In the genomic region with DNA sequence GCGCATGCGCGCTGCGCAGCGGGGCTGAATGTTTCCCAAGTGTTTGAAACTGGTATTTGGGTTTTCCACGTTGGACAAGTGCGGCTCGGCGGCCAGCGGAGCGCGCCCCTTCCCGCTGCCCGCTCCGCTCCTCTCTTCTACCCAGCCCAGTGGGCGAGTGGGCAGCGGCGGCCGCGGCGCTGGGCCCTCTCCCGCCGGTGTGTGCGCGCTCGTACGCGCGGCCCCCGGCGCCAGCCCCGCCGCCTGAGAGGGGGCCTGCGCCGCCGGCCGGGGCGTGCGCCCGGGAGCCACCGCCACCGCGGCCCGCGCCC, we compare ENCODE assay signal across 8 cellular contexts. TPM values are rescaled to one million over a fixed set of nuclear protein-coding genes. Genes with fewer than 3 reads are reported as not detected.
A peak's percentile ranks its signal among the peaks of the same experiment; 100 is the strongest.
DNase-seq lines count a peak whose midpoint lies in the region; ATAC-seq lines count a peak whose summit lies in the region.

A gene with protein sequence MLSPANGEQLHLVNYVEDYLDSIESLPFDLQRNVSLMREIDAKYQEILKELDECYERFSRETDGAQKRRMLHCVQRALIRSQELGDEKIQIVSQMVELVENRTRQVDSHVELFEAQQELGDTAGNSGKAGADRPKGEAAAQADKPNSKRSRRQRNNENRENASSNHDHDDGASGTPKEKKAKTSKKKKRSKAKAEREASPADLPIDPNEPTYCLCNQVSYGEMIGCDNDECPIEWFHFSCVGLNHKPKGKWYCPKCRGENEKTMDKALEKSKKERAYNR (plus strand): TSS at position 59 of the 311 bp plus-strand sequence. CDS start 450 bp downstream, outside the sequence.

- no peaks in the 10 kb centered on the region for H3K9me3 Mint-ChIP-seq in activated CD4-positive, alpha-beta T cell treated with anti-CD3 and anti-CD28 coated beads, Interleukin-2, amount 10 ng/mL, durations not matched to agents 24 days and 14 days
- H3K9me3 Mint-ChIP-seq in activated naive CD8-positive, alpha-beta T cell treated with anti-CD3 and anti-CD28 coated beads, Interleukin-2, amount 50 U/mL, for 24 hours = no peaks in the 10 kb centered on the region

- no peak for DNase-seq in activated CD4-positive, alpha-beta T cell treated with anti-CD3 and anti-CD28 coated beads, Interleukin-2, amount 10 ng/mL, durations not matched to agents 24 days and 14 days
- no peak for DNase-seq in activated CD4-positive, alpha-beta T cell treated with anti-CD3 and anti-CD28 coated beads, Interleukin-2, amount 50 U/mL, for 1 hour
- DNase-seq in activated naive CD8-positive, alpha-beta T cell treated with anti-CD3 and anti-CD28 coated beads, Interleukin-2, amount 50 U/mL, for 24 hours = no peak
- DNase-seq in left lobe of liver (ENCODE audit: low spot score) = no peak
- DNase-seq in T-helper 9 cell = no peak

- no peak for ATAC-seq in activated naive CD8-positive, alpha-beta T cell treated with anti-CD3 and anti-CD28 coated beads, Interleukin-2, amount 50 U/mL, for 24 hours
- no peak for ATAC-seq in left lobe of liver
- no peak for ATAC-seq in HG03280 (IDR thresholded peaks at IDR 0.05; ENCODE audit: unreplicated experiment)
- no peak for ATAC-seq in HG02763 (IDR thresholded peaks at IDR 0.05; ENCODE audit: unreplicated experiment)

- intact Hi-C loops in activated CD4-positive, alpha-beta T cell treated with anti-CD3 and anti-CD28 coated beads, Interleukin-2, amount 10 ng/mL, durations not matched to agents 24 days and 14 days (cut with micrococcal nuclease) = loop anchor here (1.0 to 10.0 kb wide), 3 partner anchors 202 to 926 kb away; a partner anchor contains a TSS

- H3K4me1 Mint-ChIP-seq in activated CD4-positive, alpha-beta T cell treated with anti-CD3 and anti-CD28 coated beads, Interleukin-2, amount 10 ng/mL, durations not matched to agents 24 days and 14 days = peaks cover 27% of the 10 kb centered on the region
- H3K4me1 Mint-ChIP-seq in activated naive CD8-positive, alpha-beta T cell treated with anti-CD3 and anti-CD28 coated beads, Interleukin-2, amount 50 U/mL, for 24 hours = peaks cover 42% of the 10 kb centered on the region

- peak within 1 kb of the TSS; percentile 100 for H3K4me3 Mint-ChIP-seq in activated CD4-positive, alpha-beta T cell treated with anti-CD3 and anti-CD28 coated beads, Interleukin-2, amount 10 ng/mL, durations not matched to agents 24 days and 14 days
- H3K4me3 Mint-ChIP-seq in activated naive CD8-positive, alpha-beta T cell treated with anti-CD3 and anti-CD28 coated beads, Interleukin-2, amount 50 U/mL, for 24 hours = peak within 1 kb of the TSS; percentile 96

- H3K27me3 Mint-ChIP-seq in activated CD4-positive, alpha-beta T cell treated with anti-CD3 and anti-CD28 coated beads, Interleukin-2, amount 10 ng/mL, durations not matched to agents 24 days and 14 days = peaks cover 2% of the 10 kb centered on the region
- H3K27me3 Mint-ChIP-seq in activated naive CD8-positive, alpha-beta T cell treated with anti-CD3 and anti-CD28 coated beads, Interleukin-2, amount 50 U/mL, for 24 hours = peaks cover 3% of the 10 kb centered on the region

- H3K27ac Mint-ChIP-seq in activated CD4-positive, alpha-beta T cell treated with anti-CD3 and anti-CD28 coated beads, Interleukin-2, amount 10 ng/mL, durations not matched to agents 24 days and 14 days = peak within 1 kb of the TSS; percentile 98
- H3K27ac Mint-ChIP-seq in activated naive CD8-positive, alpha-beta T cell treated with anti-CD3 and anti-CD28 coated beads, Interleukin-2, amount 50 U/mL, for 24 hours = peak within 1 kb of the TSS; percentile 95

- H3K27ac ChIP-seq in temporal lobe (ENCODE audit: low read depth, low read length) = peak within 1 kb of the TSS; percentile 99

- H3K36me3 Mint-ChIP-seq in activated CD4-positive, alpha-beta T cell treated with anti-CD3 and anti-CD28 coated beads, Interleukin-2, amount 10 ng/mL, durations not matched to agents 24 days and 14 days (ENCODE audit: low read depth) = peaks cover 5% of the 10 kb centered on the region
- H3K36me3 Mint-ChIP-seq in activated naive CD8-positive, alpha-beta T cell treated with anti-CD3 and anti-CD28 coated beads, Interleukin-2, amount 50 U/mL, for 24 hours (ENCODE audit: low read depth) = peaks cover 8% of the 10 kb centered on the region

RNA-seq across cellular contexts. Expression of the gene that starts here (rescaled TPM):
- 16.7 and 18.4 TPM in 2 replicates for total RNA-seq in activated CD4-positive, alpha-beta T cell treated with anti-CD3 and anti-CD28 coated beads, Interleukin-2, amount 10 ng/mL, durations not matched to agents 24 days and 14 days
- total RNA-seq in left lobe of liver = 15.2 TPM
- total RNA-seq in temporal lobe = 12.8 TPM
